In genomic region chr7:145324081-145324480, GRCh38 we compare ENCODE assay signal across 2 cellular contexts.
TF ChIP-seq lines count a peak whose summit lies in the region.

No MANE protein-coding gene starts in this region.

TF ChIP-seq in HepG2, 621 proteins besides CTCF, POLR2A, EP300 and RAD21:
- no peak for TF ChIP-seq MBNL3 (CRISPR knock-in tag; conservative IDR thresholded peaks at IDR 0.05)
- TF ChIP-seq, protein P1, sequence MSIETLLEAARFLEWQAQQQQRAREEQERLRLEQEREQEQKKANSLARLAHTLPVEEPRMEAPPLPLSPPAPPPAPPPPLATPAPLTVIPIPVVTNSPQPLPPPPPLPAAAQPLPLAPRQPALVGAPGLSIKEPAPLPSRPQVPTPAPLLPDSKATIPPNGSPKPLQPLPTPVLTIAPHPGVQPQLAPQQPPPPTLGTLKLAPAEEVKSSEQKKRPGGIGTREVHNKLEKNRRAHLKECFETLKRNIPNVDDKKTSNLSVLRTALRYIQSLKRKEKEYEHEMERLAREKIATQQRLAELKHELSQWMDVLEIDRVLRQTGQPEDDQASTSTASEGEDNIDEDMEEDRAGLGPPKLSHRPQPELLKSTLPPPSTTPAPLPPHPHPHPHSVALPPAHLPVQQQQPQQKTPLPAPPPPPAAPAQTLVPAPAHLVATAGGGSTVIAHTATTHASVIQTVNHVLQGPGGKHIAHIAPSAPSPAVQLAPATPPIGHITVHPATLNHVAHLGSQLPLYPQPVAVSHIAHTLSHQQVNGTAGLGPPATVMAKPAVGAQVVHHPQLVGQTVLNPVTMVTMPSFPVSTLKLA (IDR thresholded peaks at IDR 0.05) = peak; percentile 94
TF ChIP-seq in HepG2: peak in this region for 1.

TF ChIP-seq in H1, 55 proteins besides CTCF, POLR2A, EP300 and RAD21:
- TF ChIP-seq, protein P2, sequence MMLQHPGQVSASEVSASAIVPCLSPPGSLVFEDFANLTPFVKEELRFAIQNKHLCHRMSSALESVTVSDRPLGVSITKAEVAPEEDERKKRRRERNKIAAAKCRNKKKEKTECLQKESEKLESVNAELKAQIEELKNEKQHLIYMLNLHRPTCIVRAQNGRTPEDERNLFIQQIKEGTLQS (IDR thresholded peaks at IDR 0.05; ENCODE audit: insufficient read depth, low read depth, low read length) = no peak
- TF ChIP-seq MAFK (IDR thresholded peaks at IDR 0.05; ENCODE audit: low read depth, low read length) = no peak
- no peak for TF ChIP-seq CBX5 (IDR thresholded peaks at IDR 0.05; ENCODE audit: low read depth, low read length)
- TF ChIP-seq SP4 (IDR thresholded peaks at IDR 0.05; ENCODE audit: low read length) = no peak
- no peak for TF ChIP-seq CTBP2 (IDR thresholded peaks at IDR 0.05; ENCODE audit: borderline replicate concordance, insufficient read depth, insufficient read length, low read length)
- TF ChIP-seq JUN (IDR thresholded peaks at IDR 0.05; ENCODE audit: low read depth, low read length) = no peak
- TF ChIP-seq HDAC6 (IDR thresholded peaks at IDR 0.05; ENCODE audit: low read depth, low read length) = no peak
- TF ChIP-seq NANOG (IDR thresholded peaks at IDR 0.05; ENCODE audit: insufficient read depth, low read depth, low read length, poor library complexity, severe bottlenecking) = no peak
- TF ChIP-seq, protein P3, sequence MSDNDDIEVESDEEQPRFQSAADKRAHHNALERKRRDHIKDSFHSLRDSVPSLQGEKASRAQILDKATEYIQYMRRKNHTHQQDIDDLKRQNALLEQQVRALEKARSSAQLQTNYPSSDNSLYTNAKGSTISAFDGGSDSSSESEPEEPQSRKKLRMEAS (IDR thresholded peaks at IDR 0.05) = no peak
